27 cellular contexts compared by ENCODE assay signal in genomic region chr1:244615301-244615700, GRCh38.
"Had no signal": no experiment of that assay in that cellular context is flagged by ENCODE, and none has a peak within 500 bp of the region (broad histone marks: within the 10 kb centered on the region; RNA-seq: fewer than 3 reads in every experiment).

No MANE protein-coding gene starts in this region.

- H3K9me3 Mint-ChIP-seq: activated CD4-positive, alpha-beta T cell treated with anti-CD3 and anti-CD28 coated beads, Interleukin-2, amount 10 ng/mL, durations not matched to agents 7 days and 5 days; activated naive CD4-positive, alpha-beta T cell treated with anti-CD3 and anti-CD28 coated beads, Interleukin-2, amount 50 U/mL, for 72 hours; activated T-helper 1 cell treated with anti-CD3 and anti-CD28 coated beads, Interleukin-12 subunit alpha, Interleukin-12 subunit beta, Interleukin-2, Interleukin-4 antibody, amounts not matched to agents 30 ng/mL and 10 ng/mL and 1 ng/mL, durations not matched to agents 14 hours and 24 hours and 36 hours; central memory CD8-positive, alpha-beta T cell; effector memory CD8-positive, alpha-beta T cell; stimulated activated effector memory CD8-positive, alpha-beta T cell treated with anti-CD3 and anti-CD28 coated beads, Interleukin-12 subunit alpha, Interleukin-12 subunit beta, amount 100 ng/mL, for 72 hours; stimulated activated naive CD8-positive, alpha-beta T cell treated with anti-CD3 and anti-CD28 coated beads, Interleukin-15, amount 100 ng/mL, for 72 hours; T-helper 2 cell treated with Interferon-gamma antibody and Interleukin-4, amounts not matched to agents 5 μg/mL and 100 μg/mL, for 36 hours; type B pancreatic cell had no signal

- FAIRE-seq: small intestine had no signal

- H2AFZ ChIP-seq: neural progenitor cell had no signal

- H3K27me3 Mint-ChIP-seq: activated CD4-positive, alpha-beta T cell treated with anti-CD3 and anti-CD28 coated beads, Interleukin-2, amount 10 ng/mL, durations not matched to agents 7 days and 5 days; central memory CD8-positive, alpha-beta T cell; stimulated activated naive CD8-positive, alpha-beta T cell treated with anti-CD3 and anti-CD28 coated beads, Interleukin-15, amount 100 ng/mL, for 72 hours; type B pancreatic cell had no signal

- H3K27ac Mint-ChIP-seq: activated CD4-positive, alpha-beta T cell treated with anti-CD3 and anti-CD28 coated beads, Interleukin-2, amount 10 ng/mL, durations not matched to agents 7 days and 5 days; activated CD8-positive, alpha-beta T cell treated with anti-CD3 and anti-CD28 coated beads, Interleukin-2, amount 10 ng/mL, durations not matched to agents 7 days and 5 days; activated naive CD4-positive, alpha-beta T cell treated with anti-CD3 and anti-CD28 coated beads, Interleukin-2, amount 50 U/mL, for 72 hours; activated T-helper 1 cell treated with anti-CD3 and anti-CD28 coated beads, Interleukin-12 subunit alpha, Interleukin-12 subunit beta, Interleukin-2, Interleukin-4 antibody, amounts not matched to agents 30 ng/mL and 10 ng/mL and 1 ng/mL, durations not matched to agents 14 hours and 24 hours and 36 hours; effector memory CD8-positive, alpha-beta T cell; naive thymus-derived CD4-positive, alpha-beta T cell; neural progenitor cell; stimulated activated effector memory CD8-positive, alpha-beta T cell treated with anti-CD3 and anti-CD28 coated beads, Interleukin-12 subunit alpha, Interleukin-12 subunit beta, amount 100 ng/mL, for 72 hours; stimulated activated naive CD8-positive, alpha-beta T cell treated with anti-CD3 and anti-CD28 coated beads, Interleukin-15, amount 100 ng/mL, for 72 hours; T-helper 2 cell treated with Interferon-gamma antibody and Interleukin-4, amounts not matched to agents 5 μg/mL and 100 μg/mL, for 36 hours; type B pancreatic cell had no signal

- H3K4me3 ChIP-seq: colonic mucosa, dorsolateral prefrontal cortex, gastroesophageal sphincter, heart left ventricle, neural progenitor cell had no signal

- H3K36me3 Mint-ChIP-seq: activated naive CD4-positive, alpha-beta T cell treated with anti-CD3 and anti-CD28 coated beads, Interleukin-2, amount 50 U/mL, for 72 hours; naive thymus-derived CD4-positive, alpha-beta T cell; stimulated activated effector memory CD8-positive, alpha-beta T cell treated with anti-CD3 and anti-CD28 coated beads, Interleukin-12 subunit alpha, Interleukin-12 subunit beta, amount 100 ng/mL, for 72 hours; type B pancreatic cell had no signal

- H3K4me1 Mint-ChIP-seq: activated CD4-positive, alpha-beta T cell treated with anti-CD3 and anti-CD28 coated beads, Interleukin-2, amount 10 ng/mL, durations not matched to agents 7 days and 5 days; central memory CD8-positive, alpha-beta T cell; naive thymus-derived CD4-positive, alpha-beta T cell; stimulated activated effector memory CD8-positive, alpha-beta T cell treated with anti-CD3 and anti-CD28 coated beads, Interleukin-12 subunit alpha, Interleukin-12 subunit beta, amount 100 ng/mL, for 72 hours; stimulated activated naive CD8-positive, alpha-beta T cell treated with anti-CD3 and anti-CD28 coated beads, Interleukin-15, amount 100 ng/mL, for 72 hours had no signal

- H3K9me3 ChIP-seq: colonic mucosa, gastroesophageal sphincter, heart left ventricle had no signal

- H3K4me2 ChIP-seq: neural progenitor cell had no signal

- H3K9ac ChIP-seq: neural progenitor cell had no signal

- H3K27me3 ChIP-seq: colonic mucosa, dorsolateral prefrontal cortex, gastroesophageal sphincter, heart left ventricle, neural progenitor cell had no signal

- DNase-seq: activated CD4-positive, alpha-beta T cell treated with anti-CD3 and anti-CD28 coated beads, Interleukin-2, amount 10 ng/mL, durations not matched to agents 7 days and 5 days; activated CD4-positive, CD25-positive, alpha-beta regulatory T cell treated with anti-CD3 and anti-CD28 coated beads, Interleukin-2, amount 50 U/mL, for 72 hours; activated CD8-positive, alpha-beta T cell treated with anti-CD3 and anti-CD28 coated beads, Interleukin-2, amount 10 ng/mL, durations not matched to agents 7 days and 5 days; activated gamma-delta T cell treated with Interleukin-2 at 50 U/mL for 16 hours; aorta; colonic mucosa; dorsolateral prefrontal cortex; effector memory CD8-positive, alpha-beta T cell; heart left ventricle; islet precursor cell; left cardiac atrium; naive thymus-derived CD4-positive, alpha-beta T cell; posterior cingulate gyrus; small intestine; stimulated activated CD4-positive, alpha-beta T cell treated with anti-CD3 and anti-CD28 coated beads, Interleukin-2, amount 100 ng/mL, for 24 hours; stimulated activated naive CD8-positive, alpha-beta T cell treated with anti-CD3 and anti-CD28 coated beads, Interleukin-15, amount 100 ng/mL, for 72 hours; WERI-Rb-1 had no signal

- H3K4me1 ChIP-seq: colonic mucosa, gastroesophageal sphincter, heart left ventricle had no signal

- H3K27ac ChIP-seq: colonic mucosa, dorsolateral prefrontal cortex, epithelial cell of prostate, gastroesophageal sphincter, heart left ventricle, neural progenitor cell, WERI-Rb-1 had no signal

- H3K4me3 Mint-ChIP-seq: activated CD4-positive, alpha-beta T cell treated with anti-CD3 and anti-CD28 coated beads, Interleukin-2, amount 10 ng/mL, durations not matched to agents 7 days and 5 days; activated CD8-positive, alpha-beta T cell treated with anti-CD3 and anti-CD28 coated beads, Interleukin-2, amount 10 ng/mL, durations not matched to agents 7 days and 5 days; activated T-helper 1 cell treated with anti-CD3 and anti-CD28 coated beads, Interleukin-12 subunit alpha, Interleukin-12 subunit beta, Interleukin-2, Interleukin-4 antibody, amounts not matched to agents 30 ng/mL and 10 ng/mL and 1 ng/mL, durations not matched to agents 14 hours and 24 hours and 36 hours; central memory CD8-positive, alpha-beta T cell; effector memory CD8-positive, alpha-beta T cell; naive thymus-derived CD4-positive, alpha-beta T cell; neural progenitor cell; stimulated activated effector memory CD8-positive, alpha-beta T cell treated with anti-CD3 and anti-CD28 coated beads, Interleukin-12 subunit alpha, Interleukin-12 subunit beta, amount 100 ng/mL, for 72 hours; stimulated activated naive CD8-positive, alpha-beta T cell treated with anti-CD3 and anti-CD28 coated beads, Interleukin-15, amount 100 ng/mL, for 72 hours; T-helper 2 cell treated with Interferon-gamma antibody and Interleukin-4, amounts not matched to agents 5 μg/mL and 100 μg/mL, for 36 hours; type B pancreatic cell had no signal

- H3K36me3 ChIP-seq: colonic mucosa, gastroesophageal sphincter, heart left ventricle, neural progenitor cell, WERI-Rb-1 had no signal

- ATAC-seq: activated CD8-positive, alpha-beta T cell treated with anti-CD3 and anti-CD28 coated beads, Interleukin-2, amount 10 ng/mL, durations not matched to agents 7 days and 5 days; activated naive CD4-positive, alpha-beta T cell treated with anti-CD3 and anti-CD28 coated beads, Interleukin-2, amount 50 U/mL, for 72 hours; effector memory CD8-positive, alpha-beta T cell; gastroesophageal sphincter; heart left ventricle; left cardiac atrium; naive thymus-derived CD4-positive, alpha-beta T cell; sciatic nerve; stimulated activated effector memory CD8-positive, alpha-beta T cell treated with anti-CD3 and anti-CD28 coated beads, Interleukin-12 subunit alpha, Interleukin-12 subunit beta, amount 100 ng/mL, for 72 hours; stimulated activated naive CD8-positive, alpha-beta T cell treated with anti-CD3 and anti-CD28 coated beads, Interleukin-15, amount 100 ng/mL, for 72 hours had no signal
